Comparison of ENCODE assay signal across 20 cellular contexts in genomic region chr1:195590649-195591048, GRCh38.
"Had no signal": no experiment of that assay in that cellular context is flagged by ENCODE, and none has a peak within 500 bp of the region (broad histone marks: within the 10 kb centered on the region; RNA-seq: fewer than 3 reads in every experiment).

No MANE protein-coding gene starts in this region.

- H3K36me3 ChIP-seq: lower lobe of right lung, right atrium auricular region, spleen, upper lobe of left lung had no signal

- H3K4me3 ChIP-seq: lower lobe of right lung, psoas muscle, right atrium auricular region, spleen, upper lobe of left lung had no signal

- H3K36me3 Mint-ChIP-seq: naive thymus-derived CD8-positive, alpha-beta T cell had no signal

- H3K4me1 Mint-ChIP-seq: activated naive CD8-positive, alpha-beta T cell treated with anti-CD3 and anti-CD28 coated beads, Interleukin-2, amount 50 U/mL, for 24 hours; naive thymus-derived CD8-positive, alpha-beta T cell had no signal

- ATAC-seq: activated CD8-positive, alpha-beta T cell treated with anti-CD3 and anti-CD28 coated beads, Interleukin-2, amount 10 ng/mL, durations not matched to agents 7 days and 5 days; activated naive CD8-positive, alpha-beta T cell treated with anti-CD3 and anti-CD28 coated beads, Interleukin-2, amount 50 U/mL, for 24 hours; left lobe of liver; lower lobe of right lung; naive thymus-derived CD8-positive, alpha-beta T cell; psoas muscle had no signal

- DNase-seq: activated CD4-positive, alpha-beta T cell treated with anti-CD3 and anti-CD28 coated beads for 1 hour; activated CD4-positive, alpha-beta T cell treated with anti-CD3 and anti-CD28 coated beads, Interleukin-2, amount 50 U/mL, for 1 hour; activated CD8-positive, alpha-beta T cell treated with anti-CD3 and anti-CD28 coated beads, Interleukin-2, amount 10 ng/mL, durations not matched to agents 7 days and 5 days; activated gamma-delta T cell; activated naive CD4-positive, alpha-beta T cell treated with anti-CD3 and anti-CD28 coated beads, Interleukin-2, amount 50 U/mL, for 16 hours; activated naive CD8-positive, alpha-beta T cell treated with anti-CD3 and anti-CD28 coated beads, Interleukin-2, amount 50 U/mL, for 24 hours; kidney; lower lobe of right lung; mesendoderm; naive thymus-derived CD8-positive, alpha-beta T cell; psoas muscle; spleen; stimulated activated CD4-positive, alpha-beta T cell treated with anti-CD3 and anti-CD28 coated beads, Interleukin-4, amount 100 ng/mL, for 1 hour; stimulated activated naive CD4-positive, alpha-beta T cell; upper lobe of left lung had no signal

- H3K27ac Mint-ChIP-seq: activated CD8-positive, alpha-beta T cell treated with anti-CD3 and anti-CD28 coated beads, Interleukin-2, amount 10 ng/mL, durations not matched to agents 7 days and 5 days; activated naive CD8-positive, alpha-beta T cell treated with anti-CD3 and anti-CD28 coated beads, Interleukin-2, amount 50 U/mL, for 24 hours; activated T-helper 1 cell treated with anti-CD3 and anti-CD28 coated beads, Interleukin-12 subunit alpha, Interleukin-12 subunit beta, Interleukin-2, Interleukin-4 antibody, amounts not matched to agents 30 ng/mL and 10 ng/mL and 1 ng/mL, durations not matched to agents 14 hours and 24 hours and 36 hours; naive thymus-derived CD8-positive, alpha-beta T cell; T-helper 2 cell treated with Interferon-gamma antibody and Interleukin-4, amounts not matched to agents 5 μg/mL and 100 μg/mL, for 36 hours had no signal

- H3K9me3 ChIP-seq: lower lobe of right lung, psoas muscle, right atrium auricular region, upper lobe of left lung had no signal

- H3K27me3 Mint-ChIP-seq: activated naive CD8-positive, alpha-beta T cell treated with anti-CD3 and anti-CD28 coated beads, Interleukin-2, amount 50 U/mL, for 24 hours; naive thymus-derived CD8-positive, alpha-beta T cell had no signal

- H3K4me1 ChIP-seq: lower lobe of right lung, psoas muscle, right atrium auricular region, spleen, upper lobe of left lung had no signal

- FAIRE-seq: bronchial epithelial cell, kidney had no signal

- H3K27ac ChIP-seq: lower lobe of right lung, psoas muscle, right atrium auricular region, spleen, upper lobe of left lung had no signal

- H3K27me3 ChIP-seq: right atrium auricular region, spleen, upper lobe of left lung had no signal

- H3K4me3 Mint-ChIP-seq: activated CD8-positive, alpha-beta T cell treated with anti-CD3 and anti-CD28 coated beads, Interleukin-2, amount 10 ng/mL, durations not matched to agents 7 days and 5 days; activated naive CD8-positive, alpha-beta T cell treated with anti-CD3 and anti-CD28 coated beads, Interleukin-2, amount 50 U/mL, for 24 hours; activated T-helper 1 cell treated with anti-CD3 and anti-CD28 coated beads, Interleukin-12 subunit alpha, Interleukin-12 subunit beta, Interleukin-2, Interleukin-4 antibody, amounts not matched to agents 30 ng/mL and 10 ng/mL and 1 ng/mL, durations not matched to agents 14 hours and 24 hours and 36 hours; naive thymus-derived CD8-positive, alpha-beta T cell; T-helper 2 cell treated with Interferon-gamma antibody and Interleukin-4, amounts not matched to agents 5 μg/mL and 100 μg/mL, for 36 hours had no signal
